8 cellular contexts compared by ENCODE assay signal in the genomic region with DNA sequence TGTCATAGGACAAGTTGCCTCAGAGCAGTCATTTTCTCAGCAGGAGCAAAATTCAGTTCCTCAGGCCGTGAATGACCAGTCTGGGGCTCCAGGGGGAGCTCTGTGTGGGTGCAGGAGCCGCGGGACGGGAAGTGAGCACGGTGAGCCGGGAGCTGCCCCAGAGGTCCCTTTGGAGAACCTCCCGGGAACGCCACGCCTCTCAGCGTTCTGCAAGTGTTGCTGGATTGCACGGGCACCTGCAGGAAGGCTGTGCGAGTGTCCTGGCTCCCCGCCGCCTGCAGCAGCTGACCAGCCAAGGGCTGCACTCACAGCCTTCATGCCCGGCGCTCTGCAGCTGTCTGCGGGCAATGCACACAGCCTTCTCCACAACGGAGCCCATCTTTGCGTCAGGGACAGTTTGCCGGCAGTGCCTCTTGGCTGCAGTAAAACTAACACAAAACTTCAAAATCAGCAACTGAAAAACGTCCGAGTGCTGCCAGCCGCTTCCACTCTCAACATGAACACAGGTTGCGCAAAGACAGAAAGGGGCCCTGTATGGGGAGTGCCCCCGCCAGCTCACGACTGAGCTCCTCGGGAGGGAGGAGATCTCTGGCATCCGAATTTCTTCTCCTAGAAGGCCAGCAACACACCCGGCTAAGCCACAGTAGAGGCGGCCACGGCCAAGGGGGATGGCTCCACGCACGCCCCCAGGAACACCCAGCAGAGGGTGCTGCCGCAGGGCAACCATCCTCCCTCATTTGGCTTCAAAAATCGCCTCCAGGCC. TPM values are rescaled to one million over a fixed set of nuclear protein-coding genes. Genes with fewer than 3 reads are reported as not detected.
DNase-seq lines count a peak whose midpoint lies in the region; TF ChIP-seq lines count a peak whose summit lies in the region.

No MANE protein-coding gene starts in this region.

- no peak for TF ChIP-seq POLR2A in testis (IDR thresholded peaks at IDR 0.05)

- H3K27ac ChIP-seq in caudate nucleus (ENCODE audit: low read depth, low read length) (no peak overlapping the region), testis (peak overlapping the region in 1 of 2 donors; percentile 15)

- TF ChIP-seq CTCF in GM06990 (IDR thresholded peaks at IDR 0.05; ENCODE audit: insufficient read depth, low read length, poor library complexity, severe bottlenecking) = peak; percentile 8
- TF ChIP-seq CTCF in testis (IDR thresholded peaks at IDR 0.05) = peak; percentile 39 to 63 (median 63)
- no peak for TF ChIP-seq CTCF in GM20000 (IDR thresholded peaks at IDR 0.05; ENCODE audit: extremely low read depth, missing control alignments)

- 34 to 49% methylated on average over 13 to 31 of the region's 35 CpGs for WGBS in testis, 2 donors

- H3K36me3 ChIP-seq in GM06990 (ENCODE audit: control insufficient read depth, insufficient read depth, low read length) (peaks cover 45% of the 10 kb centered on the region), testis (ENCODE audit: low read depth, missing control alignments) (no peaks in the 10 kb centered on the region)

- H3K4me1 ChIP-seq in testis = peaks cover 12% of the 10 kb centered on the region

- no peaks in the 10 kb centered on the region for H3K9me3 ChIP-seq in testis

- H3K27me3 ChIP-seq in GM06990 (replicated peaks; ENCODE audit: control insufficient read depth, insufficient read depth, low read length) = no peaks in the 10 kb centered on the region
- H3K27me3 ChIP-seq in testis = no peaks in the 10 kb centered on the region

- intact Hi-C loops in testis (cut with DNase I; ENCODE audit: low total_unique reads) = loop anchor here (5.0 to 10.0 kb wide), 2 partner anchors 80 to 227 kb away; no protein-coding TSS in a partner anchor

- DNase-seq in GM06990 (ENCODE audit: extremely low read depth, insufficient read length) = no peak
- peak; percentile 72 for DNase-seq in NCI-H748 (lab: John Stamatoyannopoulos, UW; ENCODE audit: unreplicated experiment)
- peak in 32 of 61 donors; percentile 7 to 49 (median 28) for DNase-seq in caudate nucleus (lab: John Stamatoyannopoulos, UW)
- peak; percentile 85 for DNase-seq in kidney tubule cell (ENCODE audit: low spot score)
- DNase-seq in testis = peak; percentile 86
- no peak for DNase-seq in activated CD4-positive, CD25-positive, alpha-beta regulatory T cell (lab: John Stamatoyannopoulos, UW)
- no peak for DNase-seq in inferior parietal cortex (ENCODE audit: extremely low spot score)
- no peak for DNase-seq in GM20000 (ENCODE audit: low spot score)

- H3K4me3 ChIP-seq in GM06990 (replicated peaks; ENCODE audit: low read depth, low read length) (no peak overlapping the region), testis (no peak overlapping the region)

RNA-seq across cellular contexts. Expression of a gene that starts 16.0 kb away (rescaled TPM):
- 10 to 100 TPM; 61.1 to 63.4 TPM for total RNA-seq in testis
- polyA plus RNA-seq in testis (ENCODE audit: insufficient read depth, low read depth, low replicate concordance) = 62.5 TPM

RNA-seq across cellular contexts. Expression of a gene that starts 16.3 kb away (rescaled TPM):
- total RNA-seq in testis = 10 to 100 TPM; 55.4 to 83.0 TPM
- polyA plus RNA-seq in testis (ENCODE audit: insufficient read depth, low read depth, low replicate concordance) = 32.0 TPM

RNA-seq across cellular contexts. Expression of a gene that starts 32.4 kb away (rescaled TPM):
- total RNA-seq in testis = 10 to 100 TPM; 42.9 to 48.7 TPM
- polyA plus RNA-seq in testis (ENCODE audit: insufficient read depth, low read depth, low replicate concordance) = 28.9 TPM

RNA-seq across cellular contexts. Expression of a gene that starts 40.0 kb away (rescaled TPM):
- 100 to 1,000 TPM; 131 to 150 TPM for total RNA-seq in testis
- polyA plus RNA-seq in testis (ENCODE audit: insufficient read depth, low read depth, low replicate concordance) = 77.1 TPM

Comparison
In these comparisons a context has a peak if more than half of its experiments do, and no peak if none do; other contexts are left out.
1. DNase-seq: peak in NCI-H748 (single experiment), caudate nucleus (32 of 61), kidney tubule cell (single experiment) and testis (single experiment); none in GM06990 (single experiment), activated CD4-positive, CD25-positive, alpha-beta regulatory T cell (0 of 4), inferior parietal cortex (single experiment) and GM20000 (single experiment).